8 cellular contexts compared by ENCODE assay signal in genomic region chr1:29230553-29231378, GRCh38. TPM values are rescaled to one million over a fixed set of nuclear protein-coding genes. Genes with fewer than 3 reads are reported as not detected.
DNase-seq lines count a peak whose midpoint lies in the region; ATAC-seq and TF ChIP-seq lines count a peak whose summit lies in the region.

Gene MECR, minus strand, starts transcription at chr1:29230934. Its CDS starts 28 bp downstream, at chr1:29230906.

- TF ChIP-seq POLR2A in GM19193 (IDR thresholded peaks at IDR 0.05; ENCODE audit: extremely low read depth, insufficient read depth, insufficient read length): peak; percentile 86

- 0 out of 2 replicates have a peak, but pooled peaks cover 6% of the 10 kb centered on the region for H3K36me3 ChIP-seq in BLaER1
- H3K36me3 ChIP-seq in left lung: no peaks in the 10 kb centered on the region

- intact Hi-C loops in dendritic cell treated with granulocyte-macrophage colony-stimulating factor and Interleukin-4, amounts not matched to agents 40 ng/mL and 50 ng/mL, for 4 days (cut with micrococcal nuclease): loop anchor here (10.0 kb wide), 1 partner anchor 1684 kb away; no protein-coding TSS in a partner anchor
- intact Hi-C loops in left lung (cut with DNase I): no loop called here

- H3K9ac ChIP-seq in BLaER1: peak within 1 kb of the TSS; percentile 83

- peaks cover 6% of the 10 kb centered on the region for H3K36me3 Mint-ChIP-seq in dendritic cell treated with granulocyte-macrophage colony-stimulating factor and Interleukin-4, amounts not matched to agents 40 ng/mL and 50 ng/mL, for 4 days (ENCODE audit: low read depth)

- peak within 1 kb of the TSS; percentile 66 for H3K27ac ChIP-seq in BLaER1
- H3K27ac ChIP-seq in left lung: peak within 1 kb of the TSS; percentile 39 to 68

- peaks cover 12% of the 10 kb centered on the region; the same call in 1 of the 2 replicates for H3K27me3 ChIP-seq in BLaER1
- peaks cover 0 to 7% of the 10 kb centered on the region in 2 donors for H3K27me3 ChIP-seq in left lung

- peak; percentile 89 for ATAC-seq in HG03442 (IDR thresholded peaks at IDR 0.05; ENCODE audit: unreplicated experiment)
- peak; percentile 98 for ATAC-seq in left lung

- DNase-seq in NCI-H526 treated with DMSO at 0.1 percent for 48 hours (lab: John Stamatoyannopoulos, UW) (peak; percentile 83), left lung (peak; percentile 93 to 98)
- DNase-seq in activated CD4-positive, alpha-beta T cell treated with anti-CD3 and anti-CD28 coated beads, Interleukin-2, amount 50 U/mL, for 1 hour: peak; percentile 93
- peak; percentile 96 to 97 for DNase-seq in stimulated activated CD4-positive, alpha-beta T cell treated with anti-CD3 and anti-CD28 coated beads, Interleukin-2, amount 100 ng/mL, for 48 hours

- H3K9me3 ChIP-seq in BLaER1 (no peaks in the 10 kb centered on the region), left lung (no peaks in the 10 kb centered on the region)

- H3K4me1 Mint-ChIP-seq in dendritic cell treated with granulocyte-macrophage colony-stimulating factor and Interleukin-4, amounts not matched to agents 40 ng/mL and 50 ng/mL, for 4 days (ENCODE audit: low read depth): peaks cover 11% of the 10 kb centered on the region

- TF ChIP-seq CTCF in left lung (IDR thresholded peaks at IDR 0.05): no peak

- H3K4me3 ChIP-seq in BLaER1 (peak within 1 kb of the TSS; percentile 81), left lung (peak within 1 kb of the TSS; percentile 84 to 94)

- H3K4me1 ChIP-seq in BLaER1: peaks cover 17% of the 10 kb centered on the region
- peaks cover 0 to 15% of the 10 kb centered on the region in 2 donors for H3K4me1 ChIP-seq in left lung

- H4K20me1 ChIP-seq in BLaER1: peaks cover 19% of the 10 kb centered on the region; the same call in 1 of the 2 replicates

- peak within 1 kb of the TSS; percentile 89 for H3K27ac Mint-ChIP-seq in dendritic cell treated with granulocyte-macrophage colony-stimulating factor and Interleukin-4, amounts not matched to agents 40 ng/mL and 50 ng/mL, for 4 days

- H3K27me3 Mint-ChIP-seq in dendritic cell treated with granulocyte-macrophage colony-stimulating factor and Interleukin-4, amounts not matched to agents 40 ng/mL and 50 ng/mL, for 4 days: peaks cover 18% of the 10 kb centered on the region

- H3K4me2 ChIP-seq in BLaER1: peak within 1 kb of the TSS; percentile 81

- no peaks in the 10 kb centered on the region for H3K9me3 Mint-ChIP-seq in dendritic cell treated with granulocyte-macrophage colony-stimulating factor and Interleukin-4, amounts not matched to agents 40 ng/mL and 50 ng/mL, for 4 days

- peak within 1 kb of the TSS; percentile 88 for H3K4me3 Mint-ChIP-seq in dendritic cell treated with granulocyte-macrophage colony-stimulating factor and Interleukin-4, amounts not matched to agents 40 ng/mL and 50 ng/mL, for 4 days

RNA-seq across cellular contexts. Expression of gene MECR, which starts in this region (rescaled TPM):
- 10 to 100 TPM; 19.2 to 20.6 TPM for total RNA-seq in left lung

Comparison
In these comparisons a context has a peak if more than half of its experiments do, and no peak if none do; other contexts are left out.
1. Peak in every context shown above with its lines: DNase-seq, ATAC-seq, H3K4me3 ChIP-seq and H3K27ac ChIP-seq.